ENCODE assay signal across 8 cellular contexts in genomic region chr2:210445116-210445707, GRCh38. TPM values are rescaled to one million over a fixed set of nuclear protein-coding genes. Genes with fewer than 3 reads are reported as not detected.
DNase-seq lines count a peak whose midpoint lies in the region; ATAC-seq, FAIRE-seq and TF ChIP-seq lines count a peak whose summit lies in the region.

No MANE protein-coding gene starts in this region.

- peaks cover 20% of the 10 kb centered on the region for H3K9me3 Mint-ChIP-seq in activated naive CD4-positive, alpha-beta T cell treated with anti-CD3 and anti-CD28 coated beads, Interleukin-2, amount 10 ng/mL, durations not matched to agents 7 days and 5 days
- H3K9me3 Mint-ChIP-seq in stimulated activated naive CD8-positive, alpha-beta T cell treated with anti-CD3 and anti-CD28 coated beads, Interleukin-15, amount 100 ng/mL, for 72 hours, result peaks cover 13 to 35% of the 10 kb centered on the region in 2 donors

- H3K9me3 ChIP-seq in ascending aorta, result peaks cover 4 to 10% of the 10 kb centered on the region in 2 donors
- H3K9me3 ChIP-seq in left lung, result peaks cover 0 to 4% of the 10 kb centered on the region in 2 donors

- no peaks in the 10 kb centered on the region for H3K27me3 Mint-ChIP-seq in activated naive CD4-positive, alpha-beta T cell treated with anti-CD3 and anti-CD28 coated beads, Interleukin-2, amount 10 ng/mL, durations not matched to agents 7 days and 5 days
- no peaks in the 10 kb centered on the region for H3K27me3 Mint-ChIP-seq in stimulated activated naive CD8-positive, alpha-beta T cell treated with anti-CD3 and anti-CD28 coated beads, Interleukin-15, amount 100 ng/mL, for 72 hours

- TF ChIP-seq CTCF in AG09309 (IDR thresholded peaks at IDR 0.05; ENCODE audit: control insufficient read depth, insufficient read depth, low read depth, low read length, missing control alignments) (peak; percentile 42), LNCaP clone FGC (IDR thresholded peaks at IDR 0.05; ENCODE audit: control insufficient read depth, extremely low read depth, insufficient read depth) (peak; percentile 65), ascending aorta (IDR thresholded peaks at IDR 0.05) (peak; percentile 16 to 65 (median 47)), left lung (IDR thresholded peaks at IDR 0.05) (peak; percentile 63 to 67)

- H3K36me3 Mint-ChIP-seq in activated naive CD4-positive, alpha-beta T cell treated with anti-CD3 and anti-CD28 coated beads, Interleukin-2, amount 10 ng/mL, durations not matched to agents 7 days and 5 days, result peaks cover 33% of the 10 kb centered on the region

- H3K4me3 Mint-ChIP-seq in activated naive CD4-positive, alpha-beta T cell treated with anti-CD3 and anti-CD28 coated beads, Interleukin-2, amount 10 ng/mL, durations not matched to agents 7 days and 5 days, result no peak overlapping the region
- no peak overlapping the region for H3K4me3 Mint-ChIP-seq in stimulated activated naive CD8-positive, alpha-beta T cell treated with anti-CD3 and anti-CD28 coated beads, Interleukin-15, amount 100 ng/mL, for 72 hours

- DNase-seq in AG09309 (ENCODE audit: low read depth), result no peak
- DNase-seq in GM18507 (ENCODE audit: extremely low spot score, insufficient read length, low read depth), result peak; percentile 12
- DNase-seq in LNCaP clone FGC (ENCODE audit: low read depth), result no peak
- DNase-seq in ascending aorta (ENCODE audit: low spot score in 2 of 2), result no peak
- no peak for DNase-seq in left lung
- DNase-seq in activated naive CD4-positive, alpha-beta T cell treated with anti-CD3 and anti-CD28 coated beads, Interleukin-2, amount 10 ng/mL, durations not matched to agents 7 days and 5 days, result no peak
- no peak for DNase-seq in stimulated activated naive CD8-positive, alpha-beta T cell treated with anti-CD3 and anti-CD28 coated beads, Interleukin-15, amount 100 ng/mL, for 72 hours
- DNase-seq in activated T-cell treated with anti-CD3 and anti-CD28 coated beads for 4 hours, result no peak

- peaks cover 10% of the 10 kb centered on the region for H3K4me1 Mint-ChIP-seq in activated naive CD4-positive, alpha-beta T cell treated with anti-CD3 and anti-CD28 coated beads, Interleukin-2, amount 10 ng/mL, durations not matched to agents 7 days and 5 days
- peaks cover 22% of the 10 kb centered on the region for H3K4me1 Mint-ChIP-seq in stimulated activated naive CD8-positive, alpha-beta T cell treated with anti-CD3 and anti-CD28 coated beads, Interleukin-15, amount 100 ng/mL, for 72 hours

- H3K27ac ChIP-seq in ascending aorta, result no peak overlapping the region
- no peak overlapping the region for H3K27ac ChIP-seq in left lung

- CTCF ChIA-PET in activated naive CD4-positive, alpha-beta T cell treated with anti-CD3 and anti-CD28 coated beads, Interleukin-2, amount 10 ng/mL, durations not matched to agents 7 days and 5 days (lab: Charles Lee), result interaction anchor here (1.0 to 1.5 kb wide), 2 partner anchors 36 to 58 kb away, joined by 3 to 4 read pairs; no protein-coding TSS in a partner anchor

- no peak overlapping the region for H3K27ac Mint-ChIP-seq in activated naive CD4-positive, alpha-beta T cell treated with anti-CD3 and anti-CD28 coated beads, Interleukin-2, amount 10 ng/mL, durations not matched to agents 7 days and 5 days
- H3K27ac Mint-ChIP-seq in stimulated activated naive CD8-positive, alpha-beta T cell treated with anti-CD3 and anti-CD28 coated beads, Interleukin-15, amount 100 ng/mL, for 72 hours, result no peak overlapping the region

- intact Hi-C loops in ascending aorta (cut with DNase I) (no loop called here), left lung (cut with DNase I) (no loop called here)

- H3K4me1 ChIP-seq in ascending aorta (no peaks in the 10 kb centered on the region), left lung (peaks cover 0 to 11% of the 10 kb centered on the region in 2 donors)

- peak; percentile 39 for ATAC-seq in left lung
- no peak for ATAC-seq in stimulated activated naive CD8-positive, alpha-beta T cell treated with anti-CD3 and anti-CD28 coated beads, Interleukin-15, amount 100 ng/mL, for 72 hours

- peak; percentile 73 for FAIRE-seq in GM18507 (lab: Jason Lieb, UNC)

- no peaks in the 10 kb centered on the region for H3K27me3 ChIP-seq in ascending aorta
- no peaks in the 10 kb centered on the region for H3K27me3 ChIP-seq in left lung

- peaks cover 8 to 28% of the 10 kb centered on the region in 2 donors for H3K36me3 ChIP-seq in ascending aorta
- H3K36me3 ChIP-seq in left lung, result peaks cover 0 to 4% of the 10 kb centered on the region in 2 donors

- no peak overlapping the region for H3K4me3 ChIP-seq in AG09309 (ENCODE audit: control insufficient read depth, low read depth, low read length)
- H3K4me3 ChIP-seq in LNCaP clone FGC (ENCODE audit: low read depth, low read length), result no peak overlapping the region
- no peak overlapping the region for H3K4me3 ChIP-seq in ascending aorta
- H3K4me3 ChIP-seq in left lung, result no peak overlapping the region

RNA-seq across cellular contexts. Expression of gene LANCL1, which starts 31.3 kb away (rescaled TPM):
- total RNA-seq in ascending aorta, result 16.4 TPM
- total RNA-seq in left lung, result 10 to 100 TPM; 27.5 to 42.4 TPM
